Comparison of ENCODE assay signal across 19 cellular contexts in the genomic region with DNA sequence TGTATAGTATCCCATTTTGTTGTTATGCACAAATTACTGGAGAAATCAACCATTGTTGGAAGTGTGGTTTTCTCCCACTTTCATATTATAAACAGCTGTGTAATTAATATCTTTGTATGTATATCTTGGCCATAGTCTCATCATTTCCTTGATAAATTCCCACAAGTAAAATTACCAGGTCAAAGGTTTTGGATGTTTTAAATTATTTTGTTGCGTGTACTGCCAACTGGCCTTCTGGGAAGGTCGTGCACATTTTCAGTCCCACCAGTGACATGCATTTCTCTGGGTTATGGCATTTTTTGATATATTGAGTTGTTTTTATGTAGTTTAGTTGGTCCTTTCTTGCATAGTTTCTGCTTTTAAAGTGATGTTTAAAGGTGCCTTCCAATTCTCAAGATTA.
"Had no signal": no experiment of that assay in that cellular context is flagged by ENCODE, and none has a peak within 500 bp of the region (broad histone marks: within the 10 kb centered on the region; RNA-seq: fewer than 3 reads in every experiment).

No MANE protein-coding gene starts in this region.

- H3K36me3 ChIP-seq: gastrocnemius medialis, thoracic aorta, upper lobe of left lung had no signal

- H3K27ac ChIP-seq: coronary artery, gastrocnemius medialis, thoracic aorta, upper lobe of left lung had no signal

- H3K4me3 ChIP-seq: coronary artery, gastrocnemius medialis, thoracic aorta, upper lobe of left lung had no signal

- H3K9me3 ChIP-seq: gastrocnemius medialis, thoracic aorta, upper lobe of left lung had no signal

- DNase-seq: activated CD4-positive, alpha-beta memory T cell treated with anti-CD3 and anti-CD28 coated beads for 36 hours; activated CD4-positive, alpha-beta T cell treated with anti-CD3 and anti-CD28 coated beads for 48 hours; activated effector memory CD4-positive, alpha-beta T cell treated with anti-CD3 and anti-CD28 coated beads, Interleukin-2, amount 50 U/mL, for 16 hours; activated naive CD4-positive, alpha-beta T cell treated with anti-CD3 and anti-CD28 coated beads, Interleukin-2, amount 10 ng/mL, durations not matched to agents 7 days and 5 days; activated T-cell treated with anti-CD3 and anti-CD28 coated beads, Interleukin-2, amount 50 U/mL, for 72 hours; cerebellar nuclear complex; gastrocnemius medialis; hippocampal formation; kidney glomerular epithelial cell; naive B cell; occipital lobe; posterior cingulate gyrus; stimulated activated CD4-positive, alpha-beta T cell treated with anti-CD3 and anti-CD28 coated beads, Interleukin-2, amount 100 ng/mL, for 48 hours; stimulated activated CD8-positive, alpha-beta memory T cell treated with anti-CD3 and anti-CD28 coated beads, Interleukin-4, amount 100 ng/mL, for 48 hours; stimulated activated naive B cell treated with anti-CD40 and anti-IgM and Interleukin-4, amounts not matched to agents 10 μg/mL and 1 μg/mL and 100 μg/mL, for 72 hours; upper lobe of left lung had no signal

- H3K27me3 ChIP-seq: gastrocnemius medialis, upper lobe of left lung had no signal

- ATAC-seq: activated T-cell treated with anti-CD3 and anti-CD28 coated beads, Interleukin-2, amount 50 U/mL, for 72 hours; gastrocnemius medialis; sciatic nerve; stimulated activated naive B cell treated with anti-CD40 and anti-IgM and Interleukin-4, amounts not matched to agents 10 μg/mL and 1 μg/mL and 100 μg/mL, for 72 hours had no signal
